Comparison of ENCODE assay signal across 11 cellular contexts in genomic region chr12:14284189-14284722, GRCh38.
A peak's percentile ranks its signal among the peaks of the same experiment; 100 is the strongest.
DNase-seq lines count a peak whose midpoint lies in the region; ATAC-seq and TF ChIP-seq lines count a peak whose summit lies in the region.
"Had no signal": no experiment of that assay in that cellular context is flagged by ENCODE, and none has a peak within 500 bp of the region (broad histone marks: within the 10 kb centered on the region; RNA-seq: fewer than 3 reads in every experiment).

No MANE protein-coding gene starts in this region.

- peaks cover 2% of the 10 kb centered on the region for H3K9me3 Mint-ChIP-seq in glutamatergic neuron (ENCODE audit: unreplicated experiment)

- H3K9ac ChIP-seq in neural cell (ENCODE audit: low read length) = no peak overlapping the region

- TF ChIP-seq RAD21 in neural cell (conservative IDR thresholded peaks at IDR 0.05) = no peak

- H3K9me2 ChIP-seq in neural cell (ENCODE audit: insufficient read depth, low read length) = no peaks in the 10 kb centered on the region

- H3K79me2 ChIP-seq in neural cell (replicated peaks; ENCODE audit: insufficient read depth, low read length) = no peaks in the 10 kb centered on the region

- H3K4me3 ChIP-seq in neural cell (ENCODE audit: low read length) = peak overlapping the region; percentile 5
- H3K4me3 ChIP-seq: lung, vagina had no signal

- no peaks in the 10 kb centered on the region for H3K36me3 Mint-ChIP-seq in glutamatergic neuron (ENCODE audit: unreplicated experiment)

- DNase-seq in UCSD-AML1 (lab: John Stamatoyannopoulos, UW; ENCODE audit: unreplicated experiment) (peak; percentile 47), erythroblast (lab: John Stamatoyannopoulos, UW) (no peak), Kasumi-1 (lab: John Stamatoyannopoulos, UW) (no peak), glutamatergic neuron (no peak)
- DNase-seq in activated CD8-positive, alpha-beta memory T cell treated with anti-CD3 and anti-CD28 coated beads for 24 hours = no peak
- DNase-seq: activated T-cell treated with anti-CD3 and anti-CD28 coated beads for 4 hours had no signal

- peak; percentile 62 for ATAC-seq in GM18868 (IDR thresholded peaks at IDR 0.05; ENCODE audit: unreplicated experiment)
- peak; percentile 72 for ATAC-seq in HG02759 (IDR thresholded peaks at IDR 0.05; ENCODE audit: unreplicated experiment)

- no peak overlapping the region for H3K4me2 ChIP-seq in neural cell (ENCODE audit: low read length)

- H2AFZ ChIP-seq in neural cell (ENCODE audit: low read depth, low read length) = peak overlapping the region; percentile 2

- no peaks in the 10 kb centered on the region for H4K20me1 ChIP-seq in neural cell (ENCODE audit: insufficient read depth)

- H3K4me1 Mint-ChIP-seq in glutamatergic neuron (ENCODE audit: low read depth, unreplicated experiment) = peaks cover 10% of the 10 kb centered on the region

- no peak overlapping the region for H3K27ac Mint-ChIP-seq in glutamatergic neuron (ENCODE audit: unreplicated experiment)

- TF ChIP-seq CTCF in neural cell (IDR thresholded peaks at IDR 0.05; ENCODE audit: poor library complexity, severe bottlenecking) (no peak), glutamatergic neuron (IDR thresholded peaks at IDR 0.05; ENCODE audit: partially characterized antibody, unreplicated experiment) (no peak)

- peaks cover 5% of the 10 kb centered on the region for H3K9me3 ChIP-seq in neural cell (ENCODE audit: low read length)
- H3K9me3 ChIP-seq: vagina had no signal

- TF ChIP-seq POLR2A in erythroblast (IDR thresholded peaks at IDR 0.05; ENCODE audit: low read length) = no peak

- H3K36me3 ChIP-seq in neural cell (ENCODE audit: insufficient read depth, low read length) = no peaks in the 10 kb centered on the region
- H3K36me3 ChIP-seq: vagina had no signal

- H3K4me3 Mint-ChIP-seq in glutamatergic neuron (ENCODE audit: unreplicated experiment) = no peak overlapping the region

- no peak for TF ChIP-seq EP300 in neural cell (conservative IDR thresholded peaks at IDR 0.05; ENCODE audit: poor library complexity, severe bottlenecking)

- no peak overlapping the region for H3K27ac ChIP-seq in neural cell (ENCODE audit: low read length)
- H3K27ac ChIP-seq: vagina had no signal

- H3F3A ChIP-seq in neural cell (ENCODE audit: insufficient read depth, low read length, poor library complexity, severe bottlenecking) = no peaks in the 10 kb centered on the region

- H3K27me3 ChIP-seq in neural cell (ENCODE audit: insufficient read depth, low read depth, low read length) = no peaks in the 10 kb centered on the region
- H3K27me3 ChIP-seq: vagina had no signal

- peaks cover 1% of the 10 kb centered on the region for H3K27me3 Mint-ChIP-seq in glutamatergic neuron (ENCODE audit: unreplicated experiment)

TF ChIP-seq in neural cell, 6 proteins besides CTCF, POLR2A, EP300 and RAD21:
- TF ChIP-seq EZH2 (IDR thresholded peaks at IDR 0.05; ENCODE audit: borderline replicate concordance, insufficient read depth, low read length, poor library complexity, severe bottlenecking) (no peak), REST (IDR thresholded peaks at IDR 0.05; ENCODE audit: borderline replicate concordance) (no peak), POLR2AphosphoS5 (IDR thresholded peaks at IDR 0.05) (no peak), SMC3 (conservative IDR thresholded peaks at IDR 0.05; ENCODE audit: poor library complexity) (no peak), MXI1 (conservative IDR thresholded peaks at IDR 0.05; ENCODE audit: poor library complexity, severe bottlenecking) (no peak), TAF1 (IDR thresholded peaks at IDR 0.05; ENCODE audit: low read depth) (no peak)
